ENCODE assay signal across 17 cellular contexts in genomic region chr11:64789331-64790204, GRCh38. TPM values are rescaled to one million over a fixed set of nuclear protein-coding genes. Genes with fewer than 3 reads are reported as not detected.
DNase-seq lines count a peak whose midpoint lies in the region; ATAC-seq and TF ChIP-seq lines count a peak whose summit lies in the region.
"Had no signal": no experiment of that assay in that cellular context is flagged by ENCODE, and none has a peak within 500 bp of the region (broad histone marks: within the 10 kb centered on the region; RNA-seq: fewer than 3 reads in every experiment).

No MANE protein-coding gene starts in this region.

- no peak overlapping the region for H3K27ac Mint-ChIP-seq in stimulated activated effector memory CD8-positive, alpha-beta T cell treated with anti-CD3 and anti-CD28 coated beads, Interleukin-12 subunit alpha, Interleukin-12 subunit beta, amount 100 ng/mL, for 72 hours
- peak overlapping the region in 2 of 7 donors; percentile 42 to 79 for H3K27ac Mint-ChIP-seq in CD4-positive, alpha-beta memory T cell

- no peak overlapping the region for H2AFZ ChIP-seq in PC-3 (ENCODE audit: low read length)
- H2AFZ ChIP-seq in Karpas-422 (ENCODE audit: low read length), result no peak overlapping the region

- no peaks in the 10 kb centered on the region for H3K4me1 ChIP-seq in right atrium auricular region
- no peaks in the 10 kb centered on the region for H3K4me1 ChIP-seq in PC-3 (ENCODE audit: insufficient read depth, low read length)
- H3K4me1 ChIP-seq in upper lobe of right lung, result peaks cover 14% of the 10 kb centered on the region
- H3K4me1 ChIP-seq in Karpas-422 (ENCODE audit: low read length), result peaks cover 6% of the 10 kb centered on the region; the same call in 1 of the 2 replicates
- H3K4me1 ChIP-seq in CD4-positive, alpha-beta memory T cell (ENCODE audit: insufficient read depth, low read length), result peaks cover 10% of the 10 kb centered on the region

- peaks cover 27% of the 10 kb centered on the region for H3K36me3 Mint-ChIP-seq in stimulated activated effector memory CD8-positive, alpha-beta T cell treated with anti-CD3 and anti-CD28 coated beads, Interleukin-12 subunit alpha, Interleukin-12 subunit beta, amount 100 ng/mL, for 72 hours
- peaks cover 4 to 49% of the 10 kb centered on the region in 2 donors for H3K36me3 Mint-ChIP-seq in CD4-positive, alpha-beta memory T cell

- BruUV-seq in PC-3 (replicated peaks; lab: Mats Ljungman, UMichigan), result TSS peak; percentile 45

- peaks cover 12% of the 10 kb centered on the region for H3K4me1 Mint-ChIP-seq in stimulated activated effector memory CD8-positive, alpha-beta T cell treated with anti-CD3 and anti-CD28 coated beads, Interleukin-12 subunit alpha, Interleukin-12 subunit beta, amount 100 ng/mL, for 72 hours
- H3K4me1 Mint-ChIP-seq in CD4-positive, alpha-beta memory T cell, result peaks cover 7 to 18% (median 12%) of the 10 kb centered on the region in 4 donors

- no peaks in the 10 kb centered on the region for H3F3A ChIP-seq in PC-3 (ENCODE audit: low read length, unreplicated experiment)

- H4K20me1 ChIP-seq in PC-3 (ENCODE audit: low read length), result no peaks in the 10 kb centered on the region
- no peaks in the 10 kb centered on the region for H4K20me1 ChIP-seq in Karpas-422 (ENCODE audit: insufficient read depth, low read depth, low read length)

- H3K27me3 Mint-ChIP-seq in CD4-positive, alpha-beta memory T cell, result no peaks in the 10 kb centered on the region

- no peaks in the 10 kb centered on the region for H3K9me2 ChIP-seq in PC-3 (replicated peaks; ENCODE audit: low read length)
- no peaks in the 10 kb centered on the region for H3K9me2 ChIP-seq in Karpas-422 (replicated peaks; ENCODE audit: insufficient read depth, low read length)

- ATAC-seq in left cardiac atrium (no peak), PC-3 (no peak), upper lobe of right lung (no peak)
- no peak for ATAC-seq in stimulated activated effector memory CD8-positive, alpha-beta T cell treated with anti-CD3 and anti-CD28 coated beads, Interleukin-12 subunit alpha, Interleukin-12 subunit beta, amount 100 ng/mL, for 72 hours

- POLR2A ChIA-PET in PC-3 (lab: Charles Lee; ENCODE audit: unreplicated experiment), result no interaction called here
- POLR2A ChIA-PET in CD4-positive, alpha-beta memory T cell (lab: Charles Lee; ENCODE audit: partially characterized antibody), result interaction anchor here (1.2 to 2.3 kb wide), 7 partner anchors 9 to 46 kb away, joined by 4 to 16 read pairs (median 5); partner anchors contain the start of genes MAP4K2, MEN1, RASGRP2 and SF1

- no peaks in the 10 kb centered on the region for H3K9me3 Mint-ChIP-seq in stimulated activated effector memory CD8-positive, alpha-beta T cell treated with anti-CD3 and anti-CD28 coated beads, Interleukin-12 subunit alpha, Interleukin-12 subunit beta, amount 100 ng/mL, for 72 hours
- H3K9me3 Mint-ChIP-seq in CD4-positive, alpha-beta memory T cell, result no peaks in the 10 kb centered on the region

- peaks cover 28% of the 10 kb centered on the region for H3K36me3 ChIP-seq in right atrium auricular region
- H3K36me3 ChIP-seq in PC-3 (ENCODE audit: low read depth, low read length), result no peaks in the 10 kb centered on the region; the same call in 1 of the 2 replicates
- H3K36me3 ChIP-seq in upper lobe of right lung, result peaks cover 25% of the 10 kb centered on the region
- H3K36me3 ChIP-seq in Karpas-422 (ENCODE audit: insufficient read depth, low read length), result no peaks in the 10 kb centered on the region
- H3K36me3 ChIP-seq in CD4-positive, alpha-beta memory T cell (ENCODE audit: insufficient read depth, low read length), result peaks cover 19% of the 10 kb centered on the region
- H3K36me3 ChIP-seq: MG63 had no signal

- DNase-seq in left cardiac atrium (peak; percentile 7), right atrium auricular region (ENCODE audit: low spot score) (no peak), PC-3 (no peak), mesenteric fat pad (ENCODE audit: low spot score) (peak; percentile 82), upper lobe of right lung (peak; percentile 46), Karpas-422 (no peak)
- DNase-seq in stimulated activated effector memory CD8-positive, alpha-beta T cell treated with anti-CD3 and anti-CD28 coated beads, Interleukin-12 subunit alpha, Interleukin-12 subunit beta, amount 100 ng/mL, for 72 hours (ENCODE audit: low spot score in 2 of 2), result no peak
- no peak for DNase-seq in CD4-positive, alpha-beta memory T cell
- DNase-seq: Calu3, GOT3, MG63, NCI-H1092 treated with DMSO at 0.1 percent for 48 hours, NCI-H1694, NCI-H345, NCI-H69, SHP77 had no signal

- H3K9me3 ChIP-seq in right atrium auricular region, result no peaks in the 10 kb centered on the region
- H3K9me3 ChIP-seq in PC-3 (ENCODE audit: low read length), result no peaks in the 10 kb centered on the region
- no peaks in the 10 kb centered on the region for H3K9me3 ChIP-seq in upper lobe of right lung
- H3K9me3 ChIP-seq in Karpas-422 (ENCODE audit: low read length), result no peaks in the 10 kb centered on the region
- no peaks in the 10 kb centered on the region for H3K9me3 ChIP-seq in CD4-positive, alpha-beta memory T cell (ENCODE audit: control insufficient read depth in 1 of 2, low read length in 2 of 2)
- H3K9me3 ChIP-seq: MG63 had no signal

- H3K27ac ChIP-seq in right atrium auricular region, result no peak overlapping the region
- H3K27ac ChIP-seq in PC-3 (ENCODE audit: low read length), result no peak overlapping the region
- H3K27ac ChIP-seq in upper lobe of right lung, result no peak overlapping the region
- H3K27ac ChIP-seq in Karpas-422 (ENCODE audit: low read length), result no peak overlapping the region
- no peak overlapping the region for H3K27ac ChIP-seq in CD4-positive, alpha-beta memory T cell (ENCODE audit: low read depth, low read length)
- H3K27ac ChIP-seq: KMS-11 had no signal

- H3K4me2 ChIP-seq in PC-3 (ENCODE audit: low read length), result no peak overlapping the region
- H3K4me2 ChIP-seq in Karpas-422 (ENCODE audit: low read depth, low read length, poor library complexity, severe bottlenecking), result no peak overlapping the region
- H3K4me2 ChIP-seq: KMS-11 had no signal

- H3K79me2 ChIP-seq in PC-3 (ENCODE audit: low read length), result no peaks in the 10 kb centered on the region
- H3K79me2 ChIP-seq in Karpas-422 (ENCODE audit: low read length), result no peaks in the 10 kb centered on the region

- H3K9ac ChIP-seq in PC-3 (ENCODE audit: low read length) (no peak overlapping the region), Karpas-422 (ENCODE audit: low read length) (no peak overlapping the region)
- H3K9ac ChIP-seq: KMS-11 had no signal

- no peak overlapping the region for H3K4me3 Mint-ChIP-seq in stimulated activated effector memory CD8-positive, alpha-beta T cell treated with anti-CD3 and anti-CD28 coated beads, Interleukin-12 subunit alpha, Interleukin-12 subunit beta, amount 100 ng/mL, for 72 hours
- H3K4me3 Mint-ChIP-seq in CD4-positive, alpha-beta memory T cell, result no peak overlapping the region

- H3K4me3 ChIP-seq in right atrium auricular region, result no peak overlapping the region
- H3K4me3 ChIP-seq in PC-3 (ENCODE audit: low read length), result no peak overlapping the region
- no peak overlapping the region for H3K4me3 ChIP-seq in upper lobe of right lung
- no peak overlapping the region for H3K4me3 ChIP-seq in Karpas-422 (ENCODE audit: low read length)
- no peak overlapping the region for H3K4me3 ChIP-seq in CD4-positive, alpha-beta memory T cell (ENCODE audit: low read length in 2 of 2)
- H3K4me3 ChIP-seq: MG63 had no signal

- CTCF ChIA-PET in PC-3 (lab: Charles Lee), result no interaction called here
- CTCF ChIA-PET in CD4-positive, alpha-beta memory T cell (lab: Charles Lee; ENCODE audit: partially characterized antibody), result interaction anchor here (0.6 to 3.2 kb wide), 3 partner anchors 13 to 123 kb away, joined by 3 to 12 read pairs (median 3); partner anchors contain the start of gene MAP4K2

- H3K27me3 ChIP-seq in right atrium auricular region, result no peaks in the 10 kb centered on the region
- no peaks in the 10 kb centered on the region for H3K27me3 ChIP-seq in PC-3 (ENCODE audit: low read length)
- H3K27me3 ChIP-seq in upper lobe of right lung, result no peaks in the 10 kb centered on the region
- H3K27me3 ChIP-seq in Karpas-422 (ENCODE audit: low read length), result no peaks in the 10 kb centered on the region
- no peaks in the 10 kb centered on the region for H3K27me3 ChIP-seq in CD4-positive, alpha-beta memory T cell (ENCODE audit: insufficient read depth, low read length)
- H3K27me3 ChIP-seq: MG63 had no signal

- intact Hi-C loops in left cardiac atrium (cut with DNase I), result loop anchor here in 1 of 2 donors (10.0 kb wide), 1 partner anchor 55 kb away; the partner anchor contains the start of gene CDC42BPG
- intact Hi-C loops in PC-3 (cut with micrococcal nuclease), result no loop called here
- intact Hi-C loops in upper lobe of right lung (cut with DNase I), result no loop called here
- intact Hi-C loops in CD4-positive, alpha-beta memory T cell (cut with micrococcal nuclease), result loop anchor here (5.0 kb wide), 1 partner anchor 223 kb away; the partner anchor contains the start of gene ARL2

- no peak for TF ChIP-seq CTCF in right atrium auricular region (IDR thresholded peaks at IDR 0.05)
- TF ChIP-seq CTCF in PC-3 (conservative IDR thresholded peaks at IDR 0.05; ENCODE audit: low read depth, low read length), result no peak
- no peak for TF ChIP-seq CTCF in upper lobe of right lung (IDR thresholded peaks at IDR 0.05)

RNA-seq across cellular contexts. Expression of gene SF1, which starts 11.2 kb away (rescaled TPM):
- total RNA-seq in left cardiac atrium, result 100 to 1,000 TPM; 154 to 208 TPM
- total RNA-seq in right atrium auricular region, result 100 to 1,000 TPM; 196 to 213 TPM
- total RNA-seq in PC-3 (2014; rRNA removed), result 209 and 217 TPM in 2 replicates
- total RNA-seq in mesenteric fat pad, result 302 TPM
- 294 TPM for total RNA-seq in upper lobe of right lung
- 156 and 329 TPM in 2 replicates for total RNA-seq in Karpas-422 (2014; rRNA removed; shearing (Covaris generic); ENCODE audit: low replicate concordance)
- total RNA-seq in CD4-positive, alpha-beta memory T cell, result 100 to 1,000 TPM; 805 to 832 TPM
- 100 to 1,000 TPM in 1 of 2 donors, 10 to 100 TPM in 1; 48.3 to 158 TPM for polyA plus RNA-seq in CD4-positive, alpha-beta memory T cell

RNA-seq across cellular contexts. Expression of gene MAP4K2, which starts 13.4 kb away (rescaled TPM):
- total RNA-seq in left cardiac atrium (10 to 100 TPM in 1 of 2 donors, 1 to 10 TPM in 1; 10.0 to 10.4 TPM), right atrium auricular region (10 to 100 TPM; 19.4 to 20.4 TPM), PC-3 (2014; rRNA removed) (55.6 and 57.0 TPM in 2 replicates), mesenteric fat pad (18.2 TPM), upper lobe of right lung (28.9 TPM)
- 62.0 and 84.2 TPM in 2 replicates for total RNA-seq in Karpas-422 (2014; rRNA removed; shearing (Covaris generic); ENCODE audit: low replicate concordance)
- total RNA-seq in CD4-positive, alpha-beta memory T cell, result 100 to 1,000 TPM; 122 to 128 TPM
- 10 to 100 TPM; 32.3 to 57.2 TPM for polyA plus RNA-seq in CD4-positive, alpha-beta memory T cell

RNA-seq across cellular contexts. Expression of gene MEN1, which starts 20.8 kb away (rescaled TPM):
- total RNA-seq in left cardiac atrium (10 to 100 TPM in 1 of 2 donors, 1 to 10 TPM in 1; 9.0 to 12.3 TPM), right atrium auricular region (1 to 10 TPM; 7.2 to 9.8 TPM), PC-3 (2014; rRNA removed) (46.1 and 54.1 TPM in 2 replicates), mesenteric fat pad (18.5 TPM), upper lobe of right lung (22.5 TPM)
- total RNA-seq in Karpas-422 (2014; rRNA removed; shearing (Covaris generic); ENCODE audit: low replicate concordance), result 27.6 and 28.3 TPM in 2 replicates
- 10 to 100 TPM; 41.3 to 42.7 TPM for total RNA-seq in CD4-positive, alpha-beta memory T cell
- polyA plus RNA-seq in CD4-positive, alpha-beta memory T cell, result 10 to 100 TPM; 22.4 to 42.1 TPM

RNA-seq across cellular contexts. Expression of gene PYGM, which starts 29.8 kb away (rescaled TPM):
- total RNA-seq in left cardiac atrium (10 to 100 TPM; 31.3 to 48.6 TPM), right atrium auricular region (10 to 100 TPM; 17.8 to 84.7 TPM), PC-3 (2014; rRNA removed) (0.95 and 1.3 TPM in 2 replicates), mesenteric fat pad (1.8 TPM), upper lobe of right lung (2.0 TPM)
- total RNA-seq in Karpas-422 (2014; rRNA removed; shearing (Covaris generic); ENCODE audit: low replicate concordance), result 1.3 TPM in 1 of 2 replicates, not detected in the other
- 10 to 100 TPM; 10.7 to 11.3 TPM for total RNA-seq in CD4-positive, alpha-beta memory T cell
- under 1 TPM in 1 of 2 donors, not detected in 1; 0.38 TPM for polyA plus RNA-seq in CD4-positive, alpha-beta memory T cell

RNA-seq across cellular contexts. Expression of gene RASGRP2, which starts 45.6 kb away (rescaled TPM):
- 10 to 100 TPM; 25.3 to 37.1 TPM for total RNA-seq in left cardiac atrium
- 10 to 100 TPM; 28.1 to 30.4 TPM for total RNA-seq in right atrium auricular region
- not detected in 2 replicates for total RNA-seq in PC-3 (2014; rRNA removed)
- 22.0 TPM for total RNA-seq in mesenteric fat pad
- total RNA-seq in upper lobe of right lung, result 27.6 TPM
- 4.0 and 5.3 TPM in 2 replicates for total RNA-seq in Karpas-422 (2014; rRNA removed; shearing (Covaris generic); ENCODE audit: low replicate concordance)
- total RNA-seq in CD4-positive, alpha-beta memory T cell, result 100 to 1,000 TPM; 440 to 463 TPM
- polyA plus RNA-seq in CD4-positive, alpha-beta memory T cell, result 100 to 1,000 TPM; 177 to 208 TPM
- total RNA-seq: Calu3 had no signal

Comparison
In these comparisons a context has a peak if more than half of its experiments do, and no peak if none do; other contexts are left out.
1. DNase-seq: peak in left cardiac atrium (single experiment), mesenteric fat pad (single experiment) and upper lobe of right lung (single experiment); none in right atrium auricular region (single experiment), PC-3 (single experiment), stimulated activated effector memory CD8-positive, alpha-beta T cell treated with anti-CD3 and anti-CD28 coated beads, Interleukin-12 subunit alpha, Interleukin-12 subunit beta, amount 100 ng/mL, for 72 hours (0 of 2), Karpas-422 (single experiment) and CD4-positive, alpha-beta memory T cell (0 of 5).